In the genomic region with DNA sequence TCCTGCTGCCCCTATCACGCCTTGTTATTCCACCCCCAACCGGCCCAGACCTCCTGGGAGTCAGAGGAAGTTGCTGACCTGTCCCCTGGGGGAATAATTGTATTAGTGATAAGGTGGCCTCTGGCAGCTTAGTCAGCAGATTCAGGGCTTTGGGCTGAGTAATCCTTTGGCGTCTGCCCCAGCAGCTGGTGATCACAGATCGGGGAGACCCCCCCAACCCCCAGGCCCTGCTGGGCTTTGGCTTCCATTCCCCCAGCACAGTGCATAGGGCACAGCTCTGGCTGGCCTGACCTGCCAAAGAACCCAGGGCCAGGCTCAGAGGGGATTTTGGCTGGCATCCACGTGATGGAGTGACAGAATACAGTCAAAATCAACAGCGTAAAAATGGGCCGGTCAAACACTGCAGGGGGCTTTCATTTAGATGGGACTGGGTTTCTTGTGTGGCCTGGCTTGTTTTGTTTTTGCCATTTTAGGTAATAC, we compare ENCODE assay signal across 11 cellular contexts. TPM values are rescaled to one million over a fixed set of nuclear protein-coding genes. Genes with fewer than 3 reads are reported as not detected.
A peak's percentile ranks its signal among the peaks of the same experiment; 100 is the strongest.
DNase-seq lines count a peak whose midpoint lies in the region; ATAC-seq and TF ChIP-seq lines count a peak whose summit lies in the region.
"Had no signal": no experiment of that assay in that cellular context is flagged by ENCODE, and none has a peak within 500 bp of the region (broad histone marks: within the 10 kb centered on the region; RNA-seq: fewer than 3 reads in every experiment).

No MANE protein-coding gene starts in this region.

- ATAC-seq in GM21390 (IDR thresholded peaks at IDR 0.05; ENCODE audit: unreplicated experiment) = no peak

- 24% methylated on average over 6 of the region's 7 CpGs for WGBS in HUES64
- WGBS in stomach, 5 donors = 50 to 60% (median 53%) methylated on average over 6 to 7 of the region's 7 CpGs

- H3K4me1 ChIP-seq in BE2C = peaks cover 31% of the 10 kb centered on the region
- H3K4me1 ChIP-seq in HUES64 (ENCODE audit: insufficient read depth, low read length) = peaks cover 22% of the 10 kb centered on the region
- no peaks in the 10 kb centered on the region for H3K4me1 ChIP-seq in stomach

- DNase-seq in BE2C (peak; percentile 89), amniotic epithelial cell (ENCODE audit: low read depth) (peak; percentile 26), kidney glomerular epithelial cell (lab: John Stamatoyannopoulos, UW) (peak; percentile 11), AML-193 (lab: John Stamatoyannopoulos, UW) (no peak), stomach (no peak)
- no peak for DNase-seq in activated effector memory CD4-positive, alpha-beta T cell treated with anti-CD3 and anti-CD28 coated beads, Interleukin-2, amount 50 U/mL, for 16 hours
- DNase-seq: activated CD4-positive, alpha-beta T cell treated with anti-CD3 and anti-CD28 coated beads for 48 hours; activated naive CD8-positive, alpha-beta T cell treated with anti-CD3 and anti-CD28 coated beads, Interleukin-2, amount 10 ng/mL, durations not matched to agents 7 days and 5 days; CD4-positive, CD25-positive, alpha-beta regulatory T cell had no signal

- H3K9me3 ChIP-seq in BE2C (no peaks in the 10 kb centered on the region), HUES64 (ENCODE audit: insufficient read depth, low read depth, low read length) (no peaks in the 10 kb centered on the region), stomach (no peaks in the 10 kb centered on the region)

- no peak for TF ChIP-seq EP300 in stomach (IDR thresholded peaks at IDR 0.05)

- H3K27me3 ChIP-seq in BE2C = no peaks in the 10 kb centered on the region
- no peaks in the 10 kb centered on the region for H3K27me3 ChIP-seq in HUES64 (ENCODE audit: insufficient read depth, low read length)
- no peaks in the 10 kb centered on the region for H3K27me3 ChIP-seq in stomach

- TF ChIP-seq POLR2A in stomach (IDR thresholded peaks at IDR 0.05) = no peak

- peak overlapping the region; percentile 82; the same call in 1 of the 2 replicates for H3K27ac ChIP-seq in HUES64 (ENCODE audit: low read depth, low read length)
- H3K27ac ChIP-seq in stomach = no peak overlapping the region

- intact Hi-C loops in stomach (cut with DNase I; ENCODE audit: low total_unique reads) = loop anchor here (10.0 kb wide), 1 partner anchor 62 kb away; no protein-coding TSS in a partner anchor

- TF ChIP-seq CTCF in BE2C (IDR thresholded peaks at IDR 0.05; ENCODE audit: low read depth, low read length) (no peak), stomach (IDR thresholded peaks at IDR 0.05) (no peak)

- no peak overlapping the region for H3K9ac ChIP-seq in HUES64 (ENCODE audit: low read depth, low read length)

- no peaks in the 10 kb centered on the region for H3K36me3 ChIP-seq in BE2C
- H3K36me3 ChIP-seq in HUES64 (ENCODE audit: insufficient read depth, low read length) = no peaks in the 10 kb centered on the region
- no peaks in the 10 kb centered on the region for H3K36me3 ChIP-seq in stomach

- H3K4me3 ChIP-seq in BE2C (ENCODE audit: low read depth, low read length) = peak overlapping the region; percentile 4; the same call in 1 of the 2 replicates
- H3K4me3 ChIP-seq in HUES64 (ENCODE audit: low read length) = 0 out of 2 replicates have a peak overlapping the region, but pooled peaks have one; percentile 40
- H3K4me3 ChIP-seq in stomach = no peak overlapping the region

RNA-seq across cellular contexts. Expression of a gene that starts 3.9 kb away (rescaled TPM):
- polyA plus RNA-seq in BE2C (2012; ENCODE audit: insufficient read depth, insufficient read length, low read depth) = not detected
- not detected for polyA plus RNA-seq in HUES64 (2013, experiment 1 of 2)
- not detected for polyA plus RNA-seq in HUES64 (2013, experiment 2 of 2)
- 1 to 10 TPM in 1 of 5 donors, under 1 TPM in 1, not detected in 3; 0.37 to 1.3 TPM for total RNA-seq in stomach
- polyA plus RNA-seq in stomach = under 1 TPM in 2 of 3 donors, not detected in 1; 0.25 to 0.70 TPM
- total RNA-seq: activated naive CD8-positive, alpha-beta T cell treated with anti-CD3 and anti-CD28 coated beads, Interleukin-2, amount 10 ng/mL, durations not matched to agents 7 days and 5 days; CD4-positive, CD25-positive, alpha-beta regulatory T cell had no signal

Comparison
In these comparisons a context has a peak if more than half of its experiments do, and no peak if none do; other contexts are left out.
1. DNase-seq: peak in BE2C (single experiment), amniotic epithelial cell (single experiment) and kidney glomerular epithelial cell (single experiment); none in activated effector memory CD4-positive, alpha-beta T cell treated with anti-CD3 and anti-CD28 coated beads, Interleukin-2, amount 50 U/mL, for 16 hours (single experiment), AML-193 (0 of 2) and stomach (single experiment).
2. H3K4me3 ChIP-seq: peak in BE2C (single experiment) and HUES64 (single experiment); none in stomach (0 of 4).